22 cellular contexts compared by ENCODE assay signal in the genomic region with DNA sequence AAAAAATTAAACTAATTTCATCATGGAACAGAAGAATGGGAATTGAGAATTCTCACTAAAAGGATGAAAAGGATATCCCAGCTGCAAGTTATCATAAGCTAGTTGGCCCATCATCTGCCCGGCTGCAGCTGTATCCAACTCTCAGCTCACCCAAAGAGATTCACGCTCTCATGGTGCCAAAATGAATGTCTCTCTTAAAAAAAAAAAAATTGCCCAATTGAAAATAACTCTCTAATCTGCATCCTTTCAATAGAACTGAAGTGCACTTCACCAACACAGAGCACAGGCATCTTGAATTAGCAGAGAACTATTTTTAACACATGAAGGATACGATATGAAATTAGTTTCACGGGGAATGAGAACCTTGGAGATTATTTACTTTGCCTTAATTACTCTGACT. TPM values are rescaled to one million over a fixed set of nuclear protein-coding genes. Genes with fewer than 3 reads are reported as not detected.
DNase-seq lines count a peak whose midpoint lies in the region; ATAC-seq and TF ChIP-seq lines count a peak whose summit lies in the region.
"Had no signal": no experiment of that assay in that cellular context is flagged by ENCODE, and none has a peak within 500 bp of the region (broad histone marks: within the 10 kb centered on the region; RNA-seq: fewer than 3 reads in every experiment).

No MANE protein-coding gene starts in this region.

- no peak for TF ChIP-seq CTCF in brain (conservative IDR thresholded peaks at IDR 0.05)
- no peak for TF ChIP-seq CTCF in right atrium auricular region (IDR thresholded peaks at IDR 0.05)
- TF ChIP-seq CTCF in hepatocyte (IDR thresholded peaks at IDR 0.05; ENCODE audit: poor library complexity) = no peak

- 77% methylated on average over 4 of the region's 4 CpGs for WGBS in hepatocyte (ENCODE audit: low lambda C conversion rate, missing lambda C conversion rate)

- peak overlapping the region; percentile 49 to 64 for H3K27ac ChIP-seq in right atrium auricular region
- peak overlapping the region; percentile 40 for H3K27ac ChIP-seq in subcutaneous abdominal adipose tissue (ENCODE audit: low read depth, low read length)
- H3K27ac ChIP-seq in hepatocyte = no peak overlapping the region
- H3K27ac ChIP-seq: A549, epithelial cell of prostate, gastrocnemius medialis, SK-N-MC had no signal

- peak overlapping the region in 4 of 5 experiments; percentile 14 to 58 (median 35) for H3K27ac Mint-ChIP-seq in brain
- H3K27ac Mint-ChIP-seq: activated CD4-positive, alpha-beta memory T cell treated with anti-CD3 and anti-CD28 coated beads, Interleukin-2, amount 10 ng/mL, durations not matched to agents 7 days and 5 days; HFFc6; WTC11 had no signal

- no peaks in the 10 kb centered on the region for H3K79me2 ChIP-seq in hepatocyte

- H3K36me3 ChIP-seq in right atrium auricular region (no peaks in the 10 kb centered on the region), subcutaneous abdominal adipose tissue (ENCODE audit: control insufficient read depth in 5 of 5, insufficient read depth in 5 of 5, low read length in 5 of 5) (no peaks in the 10 kb centered on the region), hepatocyte (replicated peaks; ENCODE audit: insufficient read depth, low read depth) (no peaks in the 10 kb centered on the region)
- H3K36me3 ChIP-seq: gastrocnemius medialis had no signal

- ATAC-seq in activated T-cell treated with anti-CD3 and anti-CD28 coated beads, Interleukin-2, amount 50 U/mL, for 4 hours = no peak
- ATAC-seq: A549, WTC11 had no signal

- no peaks in the 10 kb centered on the region for H3K27me3 Mint-ChIP-seq in brain
- H3K27me3 Mint-ChIP-seq in activated T-cell treated with anti-CD3 and anti-CD28 coated beads, Interleukin-2, amount 50 U/mL, for 4 hours (ENCODE audit: low read depth) = peaks cover 8% of the 10 kb centered on the region

- peak; percentile 37 for DNase-seq in NCI-H1694 treated with DMSO at 0.1 percent for 48 hours (lab: John Stamatoyannopoulos, UW)
- no peak for DNase-seq in NCI-H1694 (lab: John Stamatoyannopoulos, UW)
- DNase-seq in right atrium auricular region (ENCODE audit: low spot score) = no peak
- DNase-seq in activated T-cell treated with anti-CD3 and anti-CD28 coated beads, Interleukin-2, amount 50 U/mL, for 4 hours = no peak
- DNase-seq in inferior parietal cortex (ENCODE audit: extremely low spot score) = no peak
- no peak for DNase-seq in hepatocyte (ENCODE audit: low spot score)
- DNase-seq: activated CD4-positive, alpha-beta memory T cell treated with anti-CD3 and anti-CD28 coated beads, Interleukin-2, amount 10 ng/mL, durations not matched to agents 7 days and 5 days; activated naive CD4-positive, alpha-beta T cell; activated T-cell treated with anti-CD3 and anti-CD28 coated beads for 4 hours; EL; gastrocnemius medialis; HFFc6; mucosa of descending colon; NCI-H1436; NCI-H510A treated with DMSO at 0.1 percent for 48 hours had no signal

- no peaks in the 10 kb centered on the region for H3K36me3 Mint-ChIP-seq in brain
- no peaks in the 10 kb centered on the region for H3K36me3 Mint-ChIP-seq in activated T-cell treated with anti-CD3 and anti-CD28 coated beads, Interleukin-2, amount 50 U/mL, for 4 hours (ENCODE audit: insufficient read depth)
- H3K36me3 Mint-ChIP-seq: WTC11 had no signal

- H3K9me2 ChIP-seq in hepatocyte (replicated peaks; ENCODE audit: insufficient read depth) = no peaks in the 10 kb centered on the region

- H3K4me1 Mint-ChIP-seq in brain = peaks cover 91% of the 10 kb centered on the region
- H3K4me1 Mint-ChIP-seq in activated T-cell treated with anti-CD3 and anti-CD28 coated beads, Interleukin-2, amount 50 U/mL, for 4 hours (ENCODE audit: low read depth) = no peaks in the 10 kb centered on the region
- H3K4me1 Mint-ChIP-seq: activated CD4-positive, alpha-beta memory T cell treated with anti-CD3 and anti-CD28 coated beads, Interleukin-2, amount 10 ng/mL, durations not matched to agents 7 days and 5 days; central memory CD8-positive, alpha-beta T cell had no signal

- H3K9me3 Mint-ChIP-seq in brain = no peaks in the 10 kb centered on the region
- H3K9me3 Mint-ChIP-seq in activated T-cell treated with anti-CD3 and anti-CD28 coated beads, Interleukin-2, amount 50 U/mL, for 4 hours = no peaks in the 10 kb centered on the region
- H3K9me3 Mint-ChIP-seq: activated CD4-positive, alpha-beta memory T cell treated with anti-CD3 and anti-CD28 coated beads, Interleukin-2, amount 10 ng/mL, durations not matched to agents 7 days and 5 days; central memory CD8-positive, alpha-beta T cell; HFFc6; WTC11 had no signal

- no peak overlapping the region for H3K4me3 ChIP-seq in right atrium auricular region
- peak overlapping the region in 1 of 5 donors; percentile 6 for H3K4me3 ChIP-seq in subcutaneous abdominal adipose tissue (ENCODE audit: low read depth in 1 of 5, low read length in 5 of 5)
- H3K4me3 ChIP-seq in hepatocyte = no peak overlapping the region
- H3K4me3 ChIP-seq: A549, gastrocnemius medialis, mucosa of descending colon, SK-N-MC had no signal

- H3K9ac ChIP-seq in subcutaneous abdominal adipose tissue (ENCODE audit: low read length in 5 of 5) = no peak overlapping the region

- peak overlapping the region in 3 of 5 experiments; percentile 0 to 52 (median 22) for H3K4me3 Mint-ChIP-seq in brain
- H3K4me3 Mint-ChIP-seq in activated T-cell treated with anti-CD3 and anti-CD28 coated beads, Interleukin-2, amount 50 U/mL, for 4 hours = no peak overlapping the region
- H3K4me3 Mint-ChIP-seq: activated CD4-positive, alpha-beta memory T cell treated with anti-CD3 and anti-CD28 coated beads, Interleukin-2, amount 10 ng/mL, durations not matched to agents 7 days and 5 days; central memory CD8-positive, alpha-beta T cell; HFFc6; WTC11 had no signal

- H4K20me1 ChIP-seq in hepatocyte (ENCODE audit: insufficient read depth, poor library complexity, severe bottlenecking) = no peaks in the 10 kb centered on the region

- peaks cover 0 to 19% of the 10 kb centered on the region in 2 donors for H3K4me1 ChIP-seq in right atrium auricular region
- H3K4me1 ChIP-seq in subcutaneous abdominal adipose tissue (ENCODE audit: control insufficient read depth in 5 of 5, insufficient read depth in 5 of 5, low read length in 5 of 5) = peaks cover 2 to 29% (median 27%) of the 10 kb centered on the region in 5 donors
- H3K4me1 ChIP-seq in hepatocyte (ENCODE audit: insufficient read depth) = peaks cover 6% of the 10 kb centered on the region
- H3K4me1 ChIP-seq: A549 had no signal

- no peak overlapping the region for H3K4me2 ChIP-seq in hepatocyte
- H3K4me2 ChIP-seq: A549 had no signal

- H2AFZ ChIP-seq in hepatocyte = no peak overlapping the region

- H3K27me3 ChIP-seq in right atrium auricular region = no peaks in the 10 kb centered on the region
- no peaks in the 10 kb centered on the region for H3K27me3 ChIP-seq in subcutaneous abdominal adipose tissue (ENCODE audit: control insufficient read depth in 5 of 5, insufficient read depth in 4 of 5, low read length in 5 of 5)
- no peaks in the 10 kb centered on the region for H3K27me3 ChIP-seq in hepatocyte
- H3K27me3 ChIP-seq: gastrocnemius medialis had no signal

- no peaks in the 10 kb centered on the region for H3K9me3 ChIP-seq in right atrium auricular region
- H3K9me3 ChIP-seq in subcutaneous abdominal adipose tissue (ENCODE audit: control insufficient read depth in 5 of 5, low read length in 5 of 5) = no peaks in the 10 kb centered on the region
- H3K9me3 ChIP-seq in hepatocyte (ENCODE audit: low read depth) = no peaks in the 10 kb centered on the region
- H3K9me3 ChIP-seq: A549, gastrocnemius medialis, mucosa of descending colon had no signal

RNA-seq across cellular contexts. Expression of a gene that starts 20.0 kb away (rescaled TPM):
- 3.6 TPM for polyA plus RNA-seq in brain (ENCODE audit: insufficient read depth, low read depth, low replicate concordance)
- 1 to 10 TPM; 1.3 to 2.4 TPM for total RNA-seq in right atrium auricular region
- total RNA-seq in activated T-cell treated with anti-CD3 and anti-CD28 coated beads, Interleukin-2, amount 50 U/mL, for 4 hours = under 1 TPM in 1 of 3 donors, not detected in 2; 0.14 TPM
- total RNA-seq in hepatocyte = 1.6 and 2.4 TPM in 2 replicates
- 2.9 and 4.0 TPM in 2 replicates for polyA plus RNA-seq in hepatocyte
